ENCODE assay signal across 1 cellular context in the genomic region with DNA sequence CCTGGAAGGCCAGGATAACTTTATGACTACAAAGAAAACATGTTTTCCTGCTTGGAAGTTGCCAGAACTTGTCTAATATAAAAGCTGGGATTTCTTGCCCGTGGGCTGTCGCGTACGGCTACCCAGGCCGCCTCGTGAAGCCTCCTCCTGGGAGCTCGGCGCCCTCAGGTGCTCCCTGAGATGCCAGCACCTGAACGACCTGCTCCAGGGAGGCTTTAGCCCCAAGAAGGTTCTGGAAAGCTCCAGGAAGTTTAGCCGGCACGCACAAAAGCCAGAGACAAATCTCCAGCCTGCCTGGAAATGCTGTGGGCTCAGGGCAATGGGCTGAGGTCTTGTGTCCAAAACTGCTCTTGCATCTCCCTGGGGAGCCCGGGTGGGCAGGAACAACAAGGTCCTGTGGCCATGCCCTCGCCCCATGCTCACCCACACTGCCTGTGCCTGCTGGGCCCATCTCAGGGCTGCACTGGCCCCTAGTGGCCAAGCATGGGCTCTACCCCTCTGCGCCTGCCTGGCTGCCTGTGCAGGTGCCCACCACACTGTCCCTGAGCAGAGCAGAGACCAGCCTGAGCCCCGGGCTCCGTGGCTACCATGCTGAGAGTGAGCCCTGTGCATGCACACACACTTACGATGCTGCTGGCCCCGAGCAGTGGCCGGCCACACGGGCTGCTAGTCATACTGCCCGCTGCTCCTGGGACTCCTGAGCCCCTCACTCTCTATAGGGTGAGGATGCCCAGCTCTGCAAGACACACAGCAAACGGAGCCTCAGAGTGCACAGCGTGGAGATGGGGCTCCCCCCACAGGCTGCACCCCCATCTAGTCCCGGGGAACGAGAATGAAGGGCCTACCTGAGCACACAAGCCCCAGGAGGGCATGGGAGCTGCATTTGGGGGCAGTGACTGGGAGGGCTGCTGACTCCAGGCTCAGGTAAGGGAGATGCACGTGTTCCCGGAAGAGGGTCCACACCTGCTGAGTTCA.
TF ChIP-seq lines count a peak whose summit lies in the region.

No MANE protein-coding gene starts in this region.

TF ChIP-seq in HepG2, 621 proteins besides CTCF, POLR2A, EP300 and RAD21 (continued from another document and continues in another):
- TF ChIP-seq, protein P1, sequence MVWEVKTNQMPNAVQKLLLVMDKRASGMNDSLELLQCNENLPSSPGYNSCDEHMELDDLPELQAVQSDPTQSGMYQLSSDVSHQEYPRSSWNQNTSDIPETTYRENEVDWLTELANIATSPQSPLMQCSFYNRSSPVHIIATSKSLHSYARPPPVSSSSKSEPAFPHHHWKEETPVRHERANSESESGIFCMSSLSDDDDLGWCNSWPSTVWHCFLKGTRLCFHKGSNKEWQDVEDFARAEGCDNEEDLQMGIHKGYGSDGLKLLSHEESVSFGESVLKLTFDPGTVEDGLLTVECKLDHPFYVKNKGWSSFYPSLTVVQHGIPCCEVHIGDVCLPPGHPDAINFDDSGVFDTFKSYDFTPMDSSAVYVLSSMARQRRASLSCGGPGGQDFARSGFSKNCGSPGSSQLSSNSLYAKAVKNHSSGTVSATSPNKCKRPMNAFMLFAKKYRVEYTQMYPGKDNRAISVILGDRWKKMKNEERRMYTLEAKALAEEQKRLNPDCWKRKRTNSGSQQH (CRISPR knock-in tag; IDR thresholded peaks at IDR 0.05; ENCODE audit: low read depth), result no peak
- TF ChIP-seq HNRNPLL (IDR thresholded peaks at IDR 0.05; ENCODE audit: low read depth, low read length, poor library complexity, severe bottlenecking) (peak; percentile 47), HNRNPL (IDR thresholded peaks at IDR 0.05; ENCODE audit: low read depth, low read length) (peak; percentile 98), ZNF510 (CRISPR knock-in tag; IDR thresholded peaks at IDR 0.05; ENCODE audit: low read depth) (no peak), SNAPC2 (CRISPR knock-in tag; IDR thresholded peaks at IDR 0.05) (no peak), KDM2A (CRISPR knock-in tag; IDR thresholded peaks at IDR 0.05; ENCODE audit: borderline replicate concordance, low read depth) (peak; percentile 63; the same call in 1 of the 2 replicates), ZNF782 (CRISPR knock-in tag; IDR thresholded peaks at IDR 0.05; ENCODE audit: borderline replicate concordance) (no peak), XRCC5 (optimal IDR thresholded peaks at IDR 0.05; ENCODE audit: low read length) (peak; percentile 78), ZNF547 (CRISPR knock-in tag; IDR thresholded peaks at IDR 0.05) (no peak), TMF1 (CRISPR knock-in tag; IDR thresholded peaks at IDR 0.05; ENCODE audit: low read depth) (0 out of 2 replicates have a peak, but pooled peaks have one; percentile 45), ZNF687 (CRISPR knock-in tag; IDR thresholded peaks at IDR 0.05) (peak; percentile 74), ZNF605 (CRISPR knock-in tag; IDR thresholded peaks at IDR 0.05) (no peak), HOXD1 (CRISPR knock-in tag; IDR thresholded peaks at IDR 0.05) (no peak), THAP11 (CRISPR knock-in tag; IDR thresholded peaks at IDR 0.05) (0 out of 2 replicates have a peak, but pooled peaks have one; percentile 36), TEAD3 (CRISPR knock-in tag; optimal IDR thresholded peaks at IDR 0.05; ENCODE audit: borderline replicate concordance) (peak; percentile 32), ZNF800 (CRISPR knock-in tag; IDR thresholded peaks at IDR 0.05) (0 out of 2 replicates have a peak, but pooled peaks have one; percentile 21), HDAC2 (CRISPR knock-in tag; IDR thresholded peaks at IDR 0.05) (0 out of 2 replicates have a peak, but pooled peaks have one; percentile 35), ZSCAN21 (CRISPR knock-in tag; IDR thresholded peaks at IDR 0.05; ENCODE audit: borderline replicate concordance) (peak; percentile 58; the same call in 1 of the 2 replicates), SOX6 (IDR thresholded peaks at IDR 0.05) (no peak), SOX6 (CRISPR knock-in tag; IDR thresholded peaks at IDR 0.05) (peak; percentile 58), FOXA3 (CRISPR knock-in tag; IDR thresholded peaks at IDR 0.05) (0 out of 2 replicates have a peak, but pooled peaks have one; percentile 19), PPARG (CRISPR knock-in tag; conservative IDR thresholded peaks at IDR 0.05) (no peak), CBFB (CRISPR knock-in tag; IDR thresholded peaks at IDR 0.05) (0 out of 2 replicates have a peak, but pooled peaks have one; percentile 62), ZNF350 (CRISPR knock-in tag; IDR thresholded peaks at IDR 0.05; ENCODE audit: borderline replicate concordance, low read depth) (0 out of 2 replicates have a peak, but pooled peaks have one; percentile 12), FOXA1 (IDR thresholded peaks at IDR 0.05) (no peak), FOXA1 (CRISPR knock-in tag; IDR thresholded peaks at IDR 0.05) (0 out of 2 replicates have a peak, but pooled peaks have one; percentile 11), ZNF543 (CRISPR knock-in tag; IDR thresholded peaks at IDR 0.05) (peak; percentile 85), FOXC1 (CRISPR knock-in tag; IDR thresholded peaks at IDR 0.05; ENCODE audit: borderline replicate concordance) (0 out of 2 replicates have a peak, but pooled peaks have one; percentile 58), THRA (CRISPR knock-in tag; IDR thresholded peaks at IDR 0.05; ENCODE audit: borderline replicate concordance) (0 out of 2 replicates have a peak, but pooled peaks have one; percentile 28), MXI1 (IDR thresholded peaks at IDR 0.05; ENCODE audit: borderline replicate concordance, low read depth, low read length) (0 out of 3 replicates have a peak, but pooled peaks have one; percentile 17), STAG1 (CRISPR knock-in tag; IDR thresholded peaks at IDR 0.05) (peak; percentile 99), SAP130 (CRISPR knock-in tag; IDR thresholded peaks at IDR 0.05; ENCODE audit: low read depth) (peak; percentile 26; the same call in 1 of the 2 replicates), MZF1 (CRISPR knock-in tag; IDR thresholded peaks at IDR 0.05; ENCODE audit: borderline replicate concordance) (no peak), ZFP36 (IDR thresholded peaks at IDR 0.05; ENCODE audit: borderline replicate concordance, low read depth, low read length, partially characterized antibody) (no peak), ZFP36L2 (CRISPR knock-in tag; IDR thresholded peaks at IDR 0.05) (no peak), SRY (CRISPR knock-in tag; IDR thresholded peaks at IDR 0.05) (peak; percentile 77; the same call in 1 of the 2 replicates), ELF3 (CRISPR knock-in tag; IDR thresholded peaks at IDR 0.05) (0 out of 2 replicates have a peak, but pooled peaks have one; percentile 22), KDM5B (CRISPR knock-in tag; IDR thresholded peaks at IDR 0.05; ENCODE audit: borderline replicate concordance) (peak; percentile 62; the same call in 1 of the 2 replicates), ZNF274 (CRISPR knock-in tag; IDR thresholded peaks at IDR 0.05) (0 out of 2 replicates have a peak, but pooled peaks have one; percentile 40)
- TF ChIP-seq, protein P2, sequence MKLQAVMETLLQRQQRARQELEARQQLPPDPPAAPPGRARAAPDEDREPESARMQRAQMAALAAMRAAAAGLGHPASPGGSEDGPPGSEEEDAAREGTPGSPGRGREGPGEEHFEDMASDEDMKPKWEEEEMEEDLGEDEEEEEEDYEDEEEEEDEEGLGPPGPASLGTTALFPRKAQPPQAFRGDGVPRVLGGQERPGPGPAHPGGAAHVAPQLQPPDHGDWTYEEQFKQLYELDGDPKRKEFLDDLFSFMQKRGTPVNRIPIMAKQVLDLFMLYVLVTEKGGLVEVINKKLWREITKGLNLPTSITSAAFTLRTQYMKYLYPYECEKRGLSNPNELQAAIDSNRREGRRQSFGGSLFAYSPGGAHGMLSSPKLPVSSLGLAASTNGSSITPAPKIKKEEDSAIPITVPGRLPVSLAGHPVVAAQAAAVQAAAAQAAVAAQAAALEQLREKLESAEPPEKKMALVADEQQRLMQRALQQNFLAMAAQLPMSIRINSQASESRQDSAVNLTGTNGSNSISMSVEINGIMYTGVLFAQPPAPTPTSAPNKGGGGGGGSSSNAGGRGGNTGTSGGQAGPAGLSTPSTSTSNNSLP (IDR thresholded peaks at IDR 0.05; ENCODE audit: low read depth, low read length), result no peak
- TF ChIP-seq, protein P3, sequence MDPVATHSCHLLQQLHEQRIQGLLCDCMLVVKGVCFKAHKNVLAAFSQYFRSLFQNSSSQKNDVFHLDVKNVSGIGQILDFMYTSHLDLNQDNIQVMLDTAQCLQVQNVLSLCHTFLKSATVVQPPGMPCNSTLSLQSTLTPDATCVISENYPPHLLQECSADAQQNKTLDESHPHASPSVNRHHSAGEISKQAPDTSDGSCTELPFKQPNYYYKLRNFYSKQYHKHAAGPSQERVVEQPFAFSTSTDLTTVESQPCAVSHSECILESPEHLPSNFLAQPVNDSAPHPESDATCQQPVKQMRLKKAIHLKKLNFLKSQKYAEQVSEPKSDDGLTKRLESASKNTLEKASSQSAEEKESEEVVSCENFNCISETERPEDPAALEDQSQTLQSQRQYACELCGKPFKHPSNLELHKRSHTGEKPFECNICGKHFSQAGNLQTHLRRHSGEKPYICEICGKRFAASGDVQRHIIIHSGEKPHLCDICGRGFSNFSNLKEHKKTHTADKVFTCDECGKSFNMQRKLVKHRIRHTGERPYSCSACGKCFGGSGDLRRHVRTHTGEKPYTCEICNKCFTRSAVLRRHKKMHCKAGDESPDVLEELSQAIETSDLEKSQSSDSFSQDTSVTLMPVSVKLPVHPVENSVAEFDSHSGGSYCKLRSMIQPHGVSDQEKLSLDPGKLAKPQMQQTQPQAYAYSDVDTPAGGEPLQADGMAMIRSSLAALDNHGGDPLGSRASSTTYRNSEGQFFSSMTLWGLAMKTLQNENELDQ (CRISPR knock-in tag; IDR thresholded peaks at IDR 0.05; ENCODE audit: borderline replicate concordance), result 0 out of 2 replicates have a peak, but pooled peaks have one; percentile 65
- TF ChIP-seq, protein P4, sequence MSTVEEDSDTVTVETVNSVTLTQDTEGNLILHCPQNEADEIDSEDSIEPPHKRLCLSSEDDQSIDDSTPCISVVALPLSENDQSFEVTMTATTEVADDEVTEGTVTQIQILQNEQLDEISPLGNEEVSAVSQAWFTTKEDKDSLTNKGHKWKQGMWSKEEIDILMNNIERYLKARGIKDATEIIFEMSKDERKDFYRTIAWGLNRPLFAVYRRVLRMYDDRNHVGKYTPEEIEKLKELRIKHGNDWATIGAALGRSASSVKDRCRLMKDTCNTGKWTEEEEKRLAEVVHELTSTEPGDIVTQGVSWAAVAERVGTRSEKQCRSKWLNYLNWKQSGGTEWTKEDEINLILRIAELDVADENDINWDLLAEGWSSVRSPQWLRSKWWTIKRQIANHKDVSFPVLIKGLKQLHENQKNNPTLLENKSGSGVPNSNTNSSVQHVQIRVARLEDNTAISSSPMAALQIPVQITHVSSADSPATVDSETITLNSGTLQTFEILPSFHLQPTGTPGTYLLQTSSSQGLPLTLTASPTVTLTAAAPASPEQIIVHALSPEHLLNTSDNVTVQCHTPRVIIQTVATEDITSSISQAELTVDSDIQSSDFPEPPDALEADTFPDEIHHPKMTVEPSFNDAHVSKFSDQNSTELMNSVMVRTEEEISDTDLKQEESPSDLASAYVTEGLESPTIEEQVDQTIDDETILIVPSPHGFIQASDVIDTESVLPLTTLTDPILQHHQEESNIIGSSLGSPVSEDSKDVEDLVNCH (CRISPR knock-in tag; IDR thresholded peaks at IDR 0.05), result no peak
